26 cellular contexts compared by ENCODE assay signal in the genomic region with DNA sequence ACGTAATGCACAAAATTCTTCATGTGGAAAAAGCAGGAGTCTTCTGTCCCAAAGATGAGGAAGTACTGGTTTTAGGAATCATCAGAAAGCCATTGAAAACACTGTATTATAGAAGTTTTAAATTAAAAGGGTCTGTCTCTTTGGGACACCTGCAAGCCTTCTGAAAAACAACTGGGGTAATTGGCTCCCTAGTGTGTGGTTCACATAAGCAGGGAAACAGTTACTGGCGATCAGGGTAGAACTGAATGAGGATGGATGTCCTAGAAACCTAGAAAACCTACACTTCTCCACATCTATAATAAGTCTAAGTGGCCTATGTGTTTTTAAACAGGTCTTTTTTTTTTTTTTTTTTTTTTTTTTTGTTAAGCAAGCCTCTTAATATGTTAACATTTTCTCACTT.
"Had no signal": no experiment of that assay in that cellular context is flagged by ENCODE, and none has a peak within 500 bp of the region (broad histone marks: within the 10 kb centered on the region; RNA-seq: fewer than 3 reads in every experiment).

No MANE protein-coding gene starts in this region.

- H3K9me3 ChIP-seq: left lung, prostate gland, right atrium auricular region, suprapubic skin, thyroid gland, vagina had no signal

- H3K4me3 Mint-ChIP-seq: naive thymus-derived CD4-positive, alpha-beta T cell; nephron; stimulated activated naive CD8-positive, alpha-beta T cell treated with anti-CD3 and anti-CD28 coated beads, Interleukin-15, amount 100 ng/mL, for 72 hours had no signal

- H3K9me3 Mint-ChIP-seq: nephron; stimulated activated naive CD8-positive, alpha-beta T cell treated with anti-CD3 and anti-CD28 coated beads, Interleukin-15, amount 100 ng/mL, for 72 hours had no signal

- H3K4me2 ChIP-seq: smooth muscle cell had no signal

- H3K4me1 ChIP-seq: left lung, prostate gland, right atrium auricular region, suprapubic skin, thyroid gland, vagina had no signal

- DNase-seq: dorsolateral prefrontal cortex; effector CD4-positive, alpha-beta T cell; hypothalamus; left cardiac atrium; left lung; mesenchymal stem cell; midbrain; naive thymus-derived CD4-positive, alpha-beta T cell; nucleus accumbens; stimulated activated CD4-positive, alpha-beta T cell treated with anti-CD3 and anti-CD28 coated beads, Interleukin-12 subunit alpha, Interleukin-12 subunit beta, amount 100 ng/mL, for 4 hours; stimulated activated CD4-positive, alpha-beta T cell treated with anti-CD3 and anti-CD28 coated beads, Interleukin-1b, Interleukin-23, amount 100 ng/mL, for 48 hours; stimulated activated CD4-positive, alpha-beta T cell treated with anti-CD3 and anti-CD28 coated beads, Interleukin-4, amount 100 ng/mL, for 1 hour; stimulated activated CD8-positive, alpha-beta memory T cell treated with anti-CD3 and anti-CD28 coated beads, Interleukin-4, amount 100 ng/mL, for 48 hours; stimulated activated naive CD4-positive, alpha-beta T cell; stimulated activated naive CD8-positive, alpha-beta T cell treated with anti-CD3 and anti-CD28 coated beads, Interleukin-15, amount 100 ng/mL, for 72 hours; thyroid gland; trophoblast cell had no signal

- H3K27ac ChIP-seq: dorsolateral prefrontal cortex, left lung, prostate gland, right atrium auricular region, suprapubic skin, thyroid gland, vagina had no signal

- ATAC-seq: left cardiac atrium; left lung; naive thymus-derived CD4-positive, alpha-beta T cell; sciatic nerve; stimulated activated naive CD8-positive, alpha-beta T cell treated with anti-CD3 and anti-CD28 coated beads, Interleukin-15, amount 100 ng/mL, for 72 hours had no signal

- H3K4me3 ChIP-seq: dorsolateral prefrontal cortex, left lung, prostate gland, right atrium auricular region, smooth muscle cell, suprapubic skin, thyroid gland, vagina had no signal

- H3K4me1 Mint-ChIP-seq: naive thymus-derived CD4-positive, alpha-beta T cell; nephron; stimulated activated naive CD8-positive, alpha-beta T cell treated with anti-CD3 and anti-CD28 coated beads, Interleukin-15, amount 100 ng/mL, for 72 hours had no signal

- H3K36me3 ChIP-seq: left lung, prostate gland, right atrium auricular region, suprapubic skin, thyroid gland, vagina had no signal

- H3K27me3 ChIP-seq: dorsolateral prefrontal cortex, left lung, right atrium auricular region, suprapubic skin, thyroid gland, vagina had no signal

- H3K27me3 Mint-ChIP-seq: naive thymus-derived CD4-positive, alpha-beta T cell; stimulated activated naive CD8-positive, alpha-beta T cell treated with anti-CD3 and anti-CD28 coated beads, Interleukin-15, amount 100 ng/mL, for 72 hours had no signal

- FAIRE-seq: frontal cortex, islet of Langerhans had no signal

- H3K27ac Mint-ChIP-seq: naive thymus-derived CD4-positive, alpha-beta T cell; nephron; stimulated activated naive CD8-positive, alpha-beta T cell treated with anti-CD3 and anti-CD28 coated beads, Interleukin-15, amount 100 ng/mL, for 72 hours had no signal

- H3K36me3 Mint-ChIP-seq: naive thymus-derived CD4-positive, alpha-beta T cell had no signal
